ENCODE assay signal across 21 cellular contexts in the genomic region with DNA sequence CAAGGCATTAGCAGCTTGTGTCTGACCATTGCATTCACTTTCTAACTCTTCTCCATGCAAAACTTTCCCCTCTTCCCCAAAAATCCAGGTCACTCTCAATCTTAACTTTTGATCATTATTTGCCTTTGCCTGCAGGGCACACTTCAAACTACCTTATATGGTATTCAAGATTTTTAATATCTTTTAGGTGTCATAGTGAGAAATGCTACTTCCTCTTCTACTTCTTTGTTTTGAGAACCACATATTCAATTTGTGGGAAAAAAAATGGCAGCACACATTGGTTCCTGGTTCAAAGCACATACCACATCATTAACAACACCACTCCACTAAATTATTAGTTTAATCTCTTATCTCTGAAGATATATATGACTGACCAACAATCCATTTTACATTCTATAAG.
DNase-seq lines count a peak whose midpoint lies in the region; ATAC-seq and TF ChIP-seq lines count a peak whose summit lies in the region.
"Had no signal": no experiment of that assay in that cellular context is flagged by ENCODE, and none has a peak within 500 bp of the region (broad histone marks: within the 10 kb centered on the region; RNA-seq: fewer than 3 reads in every experiment).

No MANE protein-coding gene starts in this region.

- peaks cover 16 to 17% of the 10 kb centered on the region in 2 donors for H3K9me3 Mint-ChIP-seq in activated naive CD4-positive, alpha-beta T cell treated with anti-CD3 and anti-CD28 coated beads, Interleukin-2, amount 50 U/mL, for 72 hours

- in situ Hi-C loops in brain microvascular endothelial cell (cut with HindIII; ENCODE audit: low pct_ligation_motif_present, low sequenced_read_pairs) = no loop called here

- DNase-seq in stimulated activated CD4-positive, alpha-beta T cell treated with anti-CD3 and anti-CD28 coated beads, Interleukin-2, amount 100 ng/mL, for 24 hours = no peak
- no peak for DNase-seq in activated naive CD4-positive, alpha-beta T cell treated with anti-CD3 and anti-CD28 coated beads, Interleukin-2, amount 50 U/mL, for 72 hours (ENCODE audit: low spot score in 2 of 2)
- DNase-seq in brain microvascular endothelial cell (no peak), NCI-H1417 (lab: John Stamatoyannopoulos, UW) (no peak)
- DNase-seq: ACHN; activated CD4-positive, alpha-beta T cell treated with anti-CD3 and anti-CD28 coated beads, Interleukin-2, amount 50 U/mL, for 4 hours; Caco-2; hypothalamus; left ventricle myocardium superior; NCI-H146; NCI-H510A treated with DMSO at 0.1 percent for 48 hours; retina; stimulated activated CD4-positive, alpha-beta T cell treated with anti-CD3 and anti-CD28 coated beads, Interleukin-1b, Interleukin-23, amount 100 ng/mL, for 48 hours; T-helper 9 cell; upper lobe of right lung had no signal

- no peak overlapping the region for H3K27ac Mint-ChIP-seq in activated naive CD4-positive, alpha-beta T cell treated with anti-CD3 and anti-CD28 coated beads, Interleukin-2, amount 50 U/mL, for 72 hours
- H3K27ac Mint-ChIP-seq: IgD-negative memory B cell had no signal

- no peaks in the 10 kb centered on the region for H3K36me3 ChIP-seq in brain microvascular endothelial cell (replicated peaks)
- H3K36me3 ChIP-seq: upper lobe of right lung had no signal

- ATAC-seq in GM18499 (IDR thresholded peaks at IDR 0.05; ENCODE audit: insufficient read depth, unreplicated experiment) = peak; percentile 93
- ATAC-seq in GM19397 (IDR thresholded peaks at IDR 0.05; ENCODE audit: unreplicated experiment) = peak; percentile 56
- ATAC-seq in HG02852 (IDR thresholded peaks at IDR 0.05; ENCODE audit: unreplicated experiment) = peak; percentile 73
- ATAC-seq in HG03469 (IDR thresholded peaks at IDR 0.05; ENCODE audit: unreplicated experiment) = peak; percentile 85
- no peak for ATAC-seq in activated naive CD4-positive, alpha-beta T cell treated with anti-CD3 and anti-CD28 coated beads, Interleukin-2, amount 50 U/mL, for 72 hours
- ATAC-seq: esophagus mucosa, left ventricle myocardium superior, upper lobe of right lung had no signal

- no peak for TF ChIP-seq CTCF in brain microvascular endothelial cell (IDR thresholded peaks at IDR 0.05; ENCODE audit: low read depth, low read length, missing control alignments)

- peaks cover 0 to 7% of the 10 kb centered on the region in 2 donors for H3K36me3 Mint-ChIP-seq in activated naive CD4-positive, alpha-beta T cell treated with anti-CD3 and anti-CD28 coated beads, Interleukin-2, amount 50 U/mL, for 72 hours
- H3K36me3 Mint-ChIP-seq: IgD-negative memory B cell had no signal

- H3K27me3 ChIP-seq in brain microvascular endothelial cell (replicated peaks) = no peaks in the 10 kb centered on the region
- H3K27me3 ChIP-seq: upper lobe of right lung had no signal

- H3K4me3 ChIP-seq in brain microvascular endothelial cell (ENCODE audit: low read depth, low read length) = no peak overlapping the region
- H3K4me3 ChIP-seq: upper lobe of right lung had no signal

- H3K27ac ChIP-seq in brain microvascular endothelial cell = no peak overlapping the region
- H3K27ac ChIP-seq: upper lobe of right lung had no signal

Comparison
In these comparisons a context has a peak if more than half of its experiments do, and no peak if none do; other contexts are left out.
1. ATAC-seq: peak in GM18499 (single experiment), GM19397 (single experiment), HG02852 (single experiment) and HG03469 (single experiment); none in activated naive CD4-positive, alpha-beta T cell treated with anti-CD3 and anti-CD28 coated beads, Interleukin-2, amount 50 U/mL, for 72 hours (0 of 2).